17 cellular contexts compared by ENCODE assay signal in the genomic region with DNA sequence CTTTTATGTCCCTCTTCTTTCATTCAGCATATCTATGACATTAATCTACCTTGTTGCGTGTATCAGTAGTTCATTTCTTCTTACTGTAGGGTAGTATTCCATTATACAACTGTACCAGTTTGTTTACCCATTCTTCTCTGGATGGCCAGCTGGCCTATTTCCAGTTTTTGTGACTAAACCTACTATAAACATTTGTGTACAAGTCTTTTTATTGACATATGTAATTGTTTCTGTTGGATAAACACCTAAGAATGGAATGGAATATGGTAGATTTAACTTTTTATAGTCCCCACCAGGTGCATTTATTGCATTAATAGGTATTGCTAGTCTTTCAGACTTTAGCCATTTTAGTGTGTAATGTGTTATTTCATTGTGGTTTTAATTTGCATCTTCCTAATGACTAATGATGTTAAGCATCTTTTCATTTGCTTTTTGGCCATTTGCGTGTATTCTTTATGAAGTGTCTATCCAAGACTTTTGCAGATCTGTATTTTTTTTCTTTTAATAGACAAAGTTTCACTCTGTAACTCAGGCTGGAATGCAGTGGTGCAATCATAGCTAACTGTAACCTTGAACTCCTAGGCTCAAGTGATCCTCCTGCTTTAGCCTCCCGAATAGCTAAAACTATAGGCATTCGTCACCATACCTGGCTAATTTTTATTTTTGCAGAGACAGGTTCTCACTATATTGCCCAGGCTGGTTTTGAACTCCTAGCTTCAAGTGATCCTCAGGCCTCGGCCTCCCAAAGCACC. TPM values are rescaled to one million over a fixed set of nuclear protein-coding genes. Genes with fewer than 3 reads are reported as not detected.
DNase-seq lines count a peak whose midpoint lies in the region; ATAC-seq and TF ChIP-seq lines count a peak whose summit lies in the region.
"Had no signal": no experiment of that assay in that cellular context is flagged by ENCODE, and none has a peak within 500 bp of the region (broad histone marks: within the 10 kb centered on the region; RNA-seq: fewer than 3 reads in every experiment).

No MANE protein-coding gene starts in this region.

- H3K27ac ChIP-seq in mammary epithelial cell (ENCODE audit: insufficient read depth, low read depth, low read length) (no peak overlapping the region), epithelial cell of prostate (no peak overlapping the region)
- H3K27ac ChIP-seq: GM23248, PC-9 had no signal

- H3K4me2 ChIP-seq in mammary epithelial cell (ENCODE audit: insufficient read depth, low read depth, low read length), result no peak overlapping the region
- H3K4me2 ChIP-seq: PC-9 had no signal

- no peak overlapping the region for H3K4me3 ChIP-seq in mammary epithelial cell (replicated peaks in 1 of 3; ENCODE audit: insufficient read depth in 1 of 3, low read depth in 2 of 3, low read length in 3 of 3)
- H3K4me3 ChIP-seq: GM23248, K562, PC-9 had no signal

- no peak for ATAC-seq in activated naive CD8-positive, alpha-beta T cell treated with anti-CD3 and anti-CD28 coated beads, Interleukin-2, amount 50 U/mL, for 24 hours
- ATAC-seq in GM18858 (IDR thresholded peaks at IDR 0.05; ENCODE audit: unreplicated experiment), result no peak
- ATAC-seq: HCT116, K562 had no signal

- BruUV-seq in mammary epithelial cell (replicated peaks; lab: Mats Ljungman, UMichigan), result no TSS peak

- no peak overlapping the region for H3K4me3 Mint-ChIP-seq in activated naive CD8-positive, alpha-beta T cell treated with anti-CD3 and anti-CD28 coated beads, Interleukin-2, amount 50 U/mL, for 24 hours

- peak; percentile 16 to 93 for DNase-seq in T47D (ENCODE audit: low read depth in 1 of 2, low spot score in 1 of 2)
- DNase-seq in mammary epithelial cell, result no peak
- DNase-seq in NCI-H1105 (lab: John Stamatoyannopoulos, UW), result peak; percentile 20
- DNase-seq in epithelial cell of prostate (ENCODE audit: low read depth, low spot score), result peak; percentile 5
- DNase-seq in activated naive CD8-positive, alpha-beta T cell treated with anti-CD3 and anti-CD28 coated beads, Interleukin-2, amount 50 U/mL, for 24 hours, result no peak
- no peak for DNase-seq in activated T-cell treated with anti-CD3 and anti-CD28 coated beads for 4 hours
- DNase-seq: AML-193, Caco-2, DMS153, GM23248, NCI-H1048, NCI-H1694, NCI-H526 treated with DMSO at 0.1 percent for 48 hours had no signal

- no peaks in the 10 kb centered on the region for H3K4me1 ChIP-seq in mammary epithelial cell (ENCODE audit: insufficient read depth, low read length)
- H3K4me1 ChIP-seq: Caco-2 had no signal

- peaks cover 30% of the 10 kb centered on the region for H3K36me3 ChIP-seq in mammary epithelial cell (ENCODE audit: insufficient read depth, low read length)

- no peaks in the 10 kb centered on the region for H4K20me1 ChIP-seq in mammary epithelial cell (ENCODE audit: insufficient read depth, low read length)

- no peaks in the 10 kb centered on the region for H3K9me3 ChIP-seq in mammary epithelial cell (replicated peaks; ENCODE audit: insufficient read depth, low read length)
- H3K9me3 ChIP-seq: Caco-2 had no signal

- dilution Hi-C loops in mammary epithelial cell (cut with HindIII; ENCODE audit: low sequenced_read_pairs), result no loop called here

- 95% methylated on average over 5 of the region's 5 CpGs for whole genome bisulfite sequencing in mammary epithelial cell (ENCODE audit: low coverage, missing lambda C conversion rate)

- H3K9ac ChIP-seq in mammary epithelial cell (ENCODE audit: insufficient read depth, low read length), result no peak overlapping the region
- H3K9ac ChIP-seq: GM23248 had no signal

- CTCF ChIA-PET in mammary epithelial cell (lab: Charles Lee; ENCODE audit: low non-redundant PET), result no interaction called here

- H3K79me2 ChIP-seq in mammary epithelial cell (ENCODE audit: insufficient read depth, low read length), result no peaks in the 10 kb centered on the region

- H3K27me3 Mint-ChIP-seq in activated naive CD8-positive, alpha-beta T cell treated with anti-CD3 and anti-CD28 coated beads, Interleukin-2, amount 50 U/mL, for 24 hours, result no peaks in the 10 kb centered on the region

- H3K27me3 ChIP-seq in mammary epithelial cell (ENCODE audit: insufficient read depth, low read length), result no peaks in the 10 kb centered on the region

- no peaks in the 10 kb centered on the region for H3K9me3 Mint-ChIP-seq in activated naive CD8-positive, alpha-beta T cell treated with anti-CD3 and anti-CD28 coated beads, Interleukin-2, amount 50 U/mL, for 24 hours

- H3K27ac Mint-ChIP-seq in activated naive CD8-positive, alpha-beta T cell treated with anti-CD3 and anti-CD28 coated beads, Interleukin-2, amount 50 U/mL, for 24 hours, result no peak overlapping the region

- H3K4me1 Mint-ChIP-seq in activated naive CD8-positive, alpha-beta T cell treated with anti-CD3 and anti-CD28 coated beads, Interleukin-2, amount 50 U/mL, for 24 hours, result no peaks in the 10 kb centered on the region

- in situ Hi-C loops in T47D (cut with HindIII; ENCODE audit: low pct_unique_long_range_greater_than_20kb, low sequenced_read_pairs) (no loop called here), mammary epithelial cell (cut with MboI; ENCODE audit: low sequenced_read_pairs in 2 of 2) (no loop called here)

- intact Hi-C loops in mammary epithelial cell (cut with micrococcal nuclease), result no loop called here

- no peak overlapping the region for H2AFZ ChIP-seq in mammary epithelial cell (ENCODE audit: low read depth, low read length)
- H2AFZ ChIP-seq: GM23248, PC-9 had no signal

- TF ChIP-seq CTCF in mammary epithelial cell (conservative IDR thresholded peaks at IDR 0.05 in 1 of 2, IDR thresholded peaks at IDR 0.05 in 1 of 2; ENCODE audit: extremely low read depth in 1 of 2, insufficient read depth in 1 of 2, low read depth in 1 of 2, low read length in 2 of 2), result no peak

- peaks cover 75% of the 10 kb centered on the region for H3K36me3 Mint-ChIP-seq in activated naive CD8-positive, alpha-beta T cell treated with anti-CD3 and anti-CD28 coated beads, Interleukin-2, amount 50 U/mL, for 24 hours (ENCODE audit: low read depth)

RNA-seq across cellular contexts. Expression of a gene that starts 41.9 kb away (rescaled TPM):
- 10 to 100 TPM; 27.2 to 28.0 TPM for total RNA-seq in mammary epithelial cell
- polyA plus RNA-seq in mammary epithelial cell, result 3.8 TPM
- 61.9 TPM for polyA minus RNA-seq in mammary epithelial cell

Comparison
In these comparisons a context has a peak if more than half of its experiments do, and no peak if none do; other contexts are left out.
1. DNase-seq: peak in T47D (2 of 2), NCI-H1105 (single experiment) and epithelial cell of prostate (single experiment); none in mammary epithelial cell (single experiment), activated naive CD8-positive, alpha-beta T cell treated with anti-CD3 and anti-CD28 coated beads, Interleukin-2, amount 50 U/mL, for 24 hours (single experiment) and activated T-cell treated with anti-CD3 and anti-CD28 coated beads for 4 hours (single experiment).